ENCODE assay signal across 1 cellular context in the genomic region with DNA sequence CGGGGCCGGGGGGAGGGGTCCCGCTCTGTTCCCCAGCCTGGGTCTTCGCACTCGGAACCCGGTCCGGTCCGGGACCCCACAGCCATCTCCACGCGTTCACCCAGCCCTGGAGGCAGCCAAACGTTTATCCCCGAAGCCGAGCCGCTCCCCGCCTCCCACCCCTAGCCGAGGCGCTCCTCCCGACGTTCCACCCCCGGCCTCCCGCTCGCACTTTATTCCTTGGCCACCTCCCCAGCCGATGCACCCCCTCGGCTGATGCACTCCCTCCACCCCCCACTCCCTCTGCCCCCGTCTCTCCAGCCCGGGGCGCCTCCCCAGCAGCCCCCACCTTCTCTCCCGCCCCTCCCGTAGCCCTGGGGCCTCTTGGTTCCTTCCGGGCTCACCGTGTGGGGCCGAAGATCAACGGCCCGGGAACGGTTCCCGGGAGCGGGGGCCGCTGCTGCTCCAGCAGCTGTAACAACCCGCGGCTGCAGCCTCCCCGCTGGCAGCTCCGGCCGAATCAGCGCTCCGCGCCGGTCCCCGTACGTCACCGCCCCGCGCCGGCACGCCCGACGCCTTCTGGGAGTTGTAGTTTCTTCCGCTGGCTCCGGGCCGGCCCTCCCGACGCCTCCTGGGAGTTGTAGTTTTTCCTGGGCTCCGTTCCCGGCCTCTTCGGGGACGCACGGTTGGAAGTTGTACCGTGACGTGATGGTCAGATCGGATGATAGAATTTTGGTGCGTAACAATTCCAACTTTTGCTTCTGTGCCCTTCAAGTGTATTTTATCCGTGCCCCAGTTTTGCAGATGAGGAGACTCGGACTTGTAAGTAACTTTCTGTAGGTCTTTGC.
TF ChIP-seq lines count a peak whose summit lies in the region.

A gene with protein sequence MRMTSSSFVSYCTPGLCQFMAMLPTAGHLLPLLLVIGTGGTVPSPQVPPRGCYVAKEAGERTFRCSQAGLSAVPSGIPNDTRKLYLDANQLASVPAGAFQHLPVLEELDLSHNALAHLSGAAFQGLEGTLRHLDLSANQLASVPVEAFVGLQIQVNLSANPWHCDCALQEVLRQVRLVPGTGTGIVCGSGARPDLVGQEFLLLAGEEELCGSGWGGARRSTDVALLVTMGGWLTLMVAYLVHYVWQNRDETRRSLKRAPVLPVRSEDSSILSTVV (plus strand): TSS at position 632 of the 827 bp plus-strand sequence. CDS start 13,792 bp downstream, outside the sequence.
Gene ORMDL3 (minus strand): TSS at position 501 of the 827 bp plus-strand sequence. CDS start 3,398 bp downstream, outside the sequence.

TF ChIP-seq in GM12878, 131 proteins besides CTCF, POLR2A, EP300 and RAD21 (continued from another document and continues in another):
- TF ChIP-seq HCFC1 (IDR thresholded peaks at IDR 0.05; ENCODE audit: low read length) (peak; percentile 100), PAX8 (IDR thresholded peaks at IDR 0.05) (no peak), PAX5 (IDR thresholded peaks at IDR 0.05; ENCODE audit: borderline replicate concordance, low read depth, low read length) (no peak), CUX1 (IDR thresholded peaks at IDR 0.05; ENCODE audit: insufficient replicate concordance, low read depth, low read length) (no peak), ZNF207 (IDR thresholded peaks at IDR 0.05; ENCODE audit: borderline replicate concordance) (peak; percentile 83; the same call in 1 of the 2 replicates), NKRF (conservative IDR thresholded peaks at IDR 0.05) (0 out of 2 replicates have a peak, but pooled peaks have one; percentile 61), STAT1 (conservative IDR thresholded peaks at IDR 0.05) (peak; percentile 90; the same call in 1 of the 2 replicates), KDM1A (IDR thresholded peaks at IDR 0.05; ENCODE audit: borderline replicate concordance) (no peak), NFIC (IDR thresholded peaks at IDR 0.05; ENCODE audit: low read depth, low read length) (no peak), REST (IDR thresholded peaks at IDR 0.05; ENCODE audit: low read depth, low read length) (no peak), PML (IDR thresholded peaks at IDR 0.05; ENCODE audit: low read length) (no peak; the same call in 1 of the 2 replicates), NR2F1 (conservative IDR thresholded peaks at IDR 0.05) (no peak), CHD2 (IDR thresholded peaks at IDR 0.05; ENCODE audit: borderline replicate concordance, low read depth, low read length) (peak; percentile 88), TCF7 (IDR thresholded peaks at IDR 0.05; ENCODE audit: borderline replicate concordance) (no peak), ZBED1 (IDR thresholded peaks at IDR 0.05; ENCODE audit: borderline replicate concordance) (no peak), ZNF217 (IDR thresholded peaks at IDR 0.05) (no peak), TCF12 (IDR thresholded peaks at IDR 0.05; ENCODE audit: low read depth, low read length) (0 out of 2 replicates have a peak, but pooled peaks have one; percentile 79), BHLHE40 (IDR thresholded peaks at IDR 0.05; ENCODE audit: borderline replicate concordance in 1 of 2, low read depth in 2 of 2, low read length in 1 of 2) (peak; percentile 46 to 62; a peak in 3 of 4 replicates), SP1 (IDR thresholded peaks at IDR 0.05; ENCODE audit: low read depth, low read length) (peak; percentile 35), ATF7 (IDR thresholded peaks at IDR 0.05; ENCODE audit: low read depth) (no peak; the same call in none of the 2 replicates), RELB (IDR thresholded peaks at IDR 0.05; ENCODE audit: low read depth) (peak; percentile 39; the same call in 1 of the 2 replicates), ZNF384 (IDR thresholded peaks at IDR 0.05; ENCODE audit: borderline replicate concordance, low read depth, low read length) (no peak), ZBTB11 (CRISPR knock-in tag; IDR thresholded peaks at IDR 0.05) (no peak), EED (IDR thresholded peaks at IDR 0.05; ENCODE audit: low read depth) (no peak), MTA2 (IDR thresholded peaks at IDR 0.05; ENCODE audit: low read depth) (no peak), GABPA (IDR thresholded peaks at IDR 0.05; ENCODE audit: low read depth) (no peak), YY1 (IDR thresholded peaks at IDR 0.05; ENCODE audit: low read depth, low read length) (peak; percentile 91), SMC3 (IDR thresholded peaks at IDR 0.05; ENCODE audit: borderline replicate concordance, low read length) (no peak), SIN3A (IDR thresholded peaks at IDR 0.05; ENCODE audit: low read depth, low read length) (peak; percentile 87), POU2F2 (IDR thresholded peaks at IDR 0.05; ENCODE audit: borderline replicate concordance, low read depth, low read length) (peak; percentile 56; the same call in 1 of the 3 replicates), JUNB (IDR thresholded peaks at IDR 0.05) (no peak), CREM (IDR thresholded peaks at IDR 0.05; ENCODE audit: low read depth) (peak; percentile 100), SRF (IDR thresholded peaks at IDR 0.05; ENCODE audit: low read depth in 2 of 2, low read length in 2 of 2) (peak; percentile 72 to 96), ELK1 (IDR thresholded peaks at IDR 0.05; ENCODE audit: low read depth, low read length) (peak; percentile 71)
- TF ChIP-seq, protein P1, sequence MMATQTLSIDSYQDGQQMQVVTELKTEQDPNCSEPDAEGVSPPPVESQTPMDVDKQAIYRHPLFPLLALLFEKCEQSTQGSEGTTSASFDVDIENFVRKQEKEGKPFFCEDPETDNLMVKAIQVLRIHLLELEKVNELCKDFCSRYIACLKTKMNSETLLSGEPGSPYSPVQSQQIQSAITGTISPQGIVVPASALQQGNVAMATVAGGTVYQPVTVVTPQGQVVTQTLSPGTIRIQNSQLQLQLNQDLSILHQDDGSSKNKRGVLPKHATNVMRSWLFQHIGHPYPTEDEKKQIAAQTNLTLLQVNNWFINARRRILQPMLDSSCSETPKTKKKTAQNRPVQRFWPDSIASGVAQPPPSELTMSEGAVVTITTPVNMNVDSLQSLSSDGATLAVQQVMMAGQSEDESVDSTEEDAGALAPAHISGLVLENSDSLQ (IDR thresholded peaks at IDR 0.05) = no peak
